Comparison of ENCODE assay signal across 29 cellular contexts in genomic region chr20:3885711-3886110, GRCh38.
"Had no signal": no experiment of that assay in that cellular context is flagged by ENCODE, and none has a peak within 500 bp of the region (broad histone marks: within the 10 kb centered on the region; RNA-seq: fewer than 3 reads in every experiment).

No MANE protein-coding gene starts in this region.

- H3K4me2 ChIP-seq: KMS-11 had no signal

- H3K9ac ChIP-seq: KMS-11 had no signal

- H3K4me3 Mint-ChIP-seq: activated B cell treated with CpG ODN at 0.5 μM for 24 hours; activated CD4-positive, alpha-beta T cell treated with anti-CD3 and anti-CD28 coated beads, Interleukin-2, amount 10 ng/mL, durations not matched to agents 24 days and 14 days; activated CD8-positive, alpha-beta memory T cell treated with anti-CD3 and anti-CD28 coated beads, Interleukin-2, amount 10 ng/mL, durations not matched to agents 7 days and 5 days; activated naive CD8-positive, alpha-beta T cell treated with anti-CD3 and anti-CD28 coated beads for 36 hours; activated T-cell treated with anti-CD3 and anti-CD28 coated beads, Interleukin-2, amount 50 U/mL, for 24 hours; activated T-helper 1 cell treated with anti-CD3 and anti-CD28 coated beads, Interleukin-12 subunit alpha, Interleukin-12 subunit beta, Interleukin-2, Interleukin-4 antibody, amounts not matched to agents 30 ng/mL and 10 ng/mL and 1 ng/mL, durations not matched to agents 14 hours and 24 hours and 36 hours; T-helper 1 cell treated with Interleukin-12 subunit alpha and Interleukin-12 subunit beta and Interleukin-4 antibody, amounts not matched to agents 30 μg/mL and 1 μg/mL, for 36 hours had no signal

- H3K4me3 ChIP-seq: adrenal gland, breast epithelium, Peyer's patch, SJCRH30 had no signal

- H3K27me3 ChIP-seq: adrenal gland, breast epithelium, Peyer's patch, SJCRH30 had no signal

- H3K9me3 ChIP-seq: adrenal gland, breast epithelium, Peyer's patch, SJCRH30 had no signal

- ATAC-seq: activated CD8-positive, alpha-beta memory T cell treated with anti-CD3 and anti-CD28 coated beads, Interleukin-2, amount 10 ng/mL, durations not matched to agents 7 days and 5 days; SK-N-SH treated with all-trans-retinoic acid at 6 μM for 48 hours had no signal

- H3K27ac ChIP-seq: adrenal gland, breast epithelium, KMS-11, Peyer's patch, RWPE1, SJCRH30 had no signal

- H3K27me3 Mint-ChIP-seq: activated B cell treated with CpG ODN at 0.5 μM for 24 hours; activated CD4-positive, alpha-beta T cell treated with anti-CD3 and anti-CD28 coated beads, Interleukin-2, amount 10 ng/mL, durations not matched to agents 24 days and 14 days; activated CD8-positive, alpha-beta memory T cell treated with anti-CD3 and anti-CD28 coated beads, Interleukin-2, amount 10 ng/mL, durations not matched to agents 7 days and 5 days; activated naive CD8-positive, alpha-beta T cell treated with anti-CD3 and anti-CD28 coated beads for 36 hours; activated T-cell treated with anti-CD3 and anti-CD28 coated beads, Interleukin-2, amount 50 U/mL, for 24 hours had no signal

- DNase-seq: activated B cell treated with CpG ODN at 0.5 μM for 24 hours; activated CD4-positive, alpha-beta T cell treated with anti-CD3 and anti-CD28 coated beads for 1 hour; activated CD4-positive, alpha-beta T cell treated with anti-CD3 and anti-CD28 coated beads, Interleukin-2, amount 10 ng/mL, durations not matched to agents 24 days and 14 days; activated CD4-positive, alpha-beta T cell treated with anti-CD3 and anti-CD28 coated beads, Interleukin-2, amount 50 U/mL, for 48 hours; activated CD8-positive, alpha-beta memory T cell treated with anti-CD3 and anti-CD28 coated beads, Interleukin-2, amount 10 ng/mL, durations not matched to agents 7 days and 5 days; activated effector memory CD4-positive, alpha-beta T cell treated with Interleukin-2 at 50 U/mL for 16 hours; activated naive CD4-positive, alpha-beta T cell treated with Interleukin-2 at 50 U/mL for 16 hours; activated naive CD8-positive, alpha-beta T cell treated with anti-CD3 and anti-CD28 coated beads for 36 hours; activated T-cell treated with anti-CD3 and anti-CD28 coated beads, Interleukin-2, amount 50 U/mL, for 24 hours; MV-4-11; NCI-H1105; NCI-H1436; NCI-H1694 treated with DMSO at 0.1 percent for 48 hours; NCI-H2029 treated with DMSO at 0.1 percent for 48 hours; NCI-H345; NCI-H510A treated with DMSO at 0.1 percent for 48 hours; NCI-H69; NK-92 treated with Interleukin-12 subunit alpha and Interleukin-12 subunit beta, amount 100 ng/mL, for 24 hours; OCI-M1; Peyer's patch; Right ventricle myocardium superior; SJCRH30 had no signal

- H3K36me3 ChIP-seq: adrenal gland, breast epithelium, Peyer's patch, SJCRH30 had no signal

- H3K27ac Mint-ChIP-seq: activated B cell treated with CpG ODN at 0.5 μM for 24 hours; activated CD4-positive, alpha-beta T cell treated with anti-CD3 and anti-CD28 coated beads, Interleukin-2, amount 10 ng/mL, durations not matched to agents 24 days and 14 days; activated CD8-positive, alpha-beta memory T cell treated with anti-CD3 and anti-CD28 coated beads, Interleukin-2, amount 10 ng/mL, durations not matched to agents 7 days and 5 days; activated naive CD8-positive, alpha-beta T cell treated with anti-CD3 and anti-CD28 coated beads for 36 hours; activated T-cell treated with anti-CD3 and anti-CD28 coated beads, Interleukin-2, amount 50 U/mL, for 24 hours; activated T-helper 1 cell treated with anti-CD3 and anti-CD28 coated beads, Interleukin-12 subunit alpha, Interleukin-12 subunit beta, Interleukin-2, Interleukin-4 antibody, amounts not matched to agents 30 ng/mL and 10 ng/mL and 1 ng/mL, durations not matched to agents 14 hours and 24 hours and 36 hours; T-helper 1 cell treated with Interleukin-12 subunit alpha and Interleukin-12 subunit beta and Interleukin-4 antibody, amounts not matched to agents 30 μg/mL and 1 μg/mL, for 36 hours had no signal

- H3K4me1 ChIP-seq: SJCRH30 had no signal

- H3K9me3 Mint-ChIP-seq: activated CD4-positive, alpha-beta T cell treated with anti-CD3 and anti-CD28 coated beads, Interleukin-2, amount 10 ng/mL, durations not matched to agents 24 days and 14 days; activated naive CD8-positive, alpha-beta T cell treated with anti-CD3 and anti-CD28 coated beads for 36 hours; activated T-cell treated with anti-CD3 and anti-CD28 coated beads, Interleukin-2, amount 50 U/mL, for 24 hours; activated T-helper 1 cell treated with anti-CD3 and anti-CD28 coated beads, Interleukin-12 subunit alpha, Interleukin-12 subunit beta, Interleukin-2, Interleukin-4 antibody, amounts not matched to agents 30 ng/mL and 10 ng/mL and 1 ng/mL, durations not matched to agents 14 hours and 24 hours and 36 hours; T-helper 1 cell treated with Interleukin-12 subunit alpha and Interleukin-12 subunit beta and Interleukin-4 antibody, amounts not matched to agents 30 μg/mL and 1 μg/mL, for 36 hours had no signal
